In genomic region chr10:46019541-46020343, GRCh38 we compare ENCODE assay signal across 10 cellular contexts. TPM values are rescaled to one million over a fixed set of nuclear protein-coding genes. Genes with fewer than 3 reads are reported as not detected.
A peak's percentile ranks its signal among the peaks of the same experiment; 100 is the strongest.
DNase-seq lines count a peak whose midpoint lies in the region; ATAC-seq and TF ChIP-seq lines count a peak whose summit lies in the region.
"Had no signal": no experiment of that assay in that cellular context is flagged by ENCODE, and none has a peak within 500 bp of the region (broad histone marks: within the 10 kb centered on the region; RNA-seq: fewer than 3 reads in every experiment).

No MANE protein-coding gene starts in this region.

- H3K4me3 ChIP-seq in SK-N-SH (ENCODE audit: low read depth in 2 of 2, low read length in 1 of 2), result no peak overlapping the region
- H3K4me3 ChIP-seq in adipocyte (ENCODE audit: low read length), result peak overlapping the region; percentile 85
- peak overlapping the region in 1 of 2 donors; percentile 64 for H3K4me3 ChIP-seq in left lung

- H3K9ac ChIP-seq in SK-N-SH (no peak overlapping the region), adipocyte (ENCODE audit: low read length) (peak overlapping the region; percentile 77)

- H3K79me2 ChIP-seq in SK-N-SH (ENCODE audit: insufficient read depth), result peaks cover 93% of the 10 kb centered on the region

- H3K27me3 ChIP-seq in SK-N-SH (ENCODE audit: insufficient read depth), result no peaks in the 10 kb centered on the region
- H3K27me3 ChIP-seq in adipocyte (replicated peaks; ENCODE audit: control insufficient read depth, insufficient read depth, low read length), result no peaks in the 10 kb centered on the region
- no peaks in the 10 kb centered on the region for H3K27me3 ChIP-seq in left lung

- CTCF ChIA-PET in SK-N-SH (lab: Yijun Ruan, JAX), result interaction anchor here (0.6 to 4.1 kb wide), 5 partner anchors 9 to 772 kb away, joined by 3 to 24 read pairs (median 3); partner anchors contain the start of gene NCOA4

- H3K36me3 ChIP-seq in SK-N-SH (replicated peaks in 1 of 2; ENCODE audit: control insufficient read depth in 1 of 2, insufficient read depth in 2 of 2, low read length in 1 of 2), result peaks cover 18 to 21% of the 10 kb centered on the region in 2 experiments
- H3K36me3 ChIP-seq in adipocyte (ENCODE audit: control insufficient read depth, insufficient read depth, low read length, severe bottlenecking), result peaks cover 29% of the 10 kb centered on the region
- peaks cover 0 to 18% of the 10 kb centered on the region in 2 donors for H3K36me3 ChIP-seq in left lung

- H3K9me2 ChIP-seq in SK-N-SH, result no peaks in the 10 kb centered on the region

- no peak for DNase-seq in SK-N-SH
- no peak for DNase-seq in adipocyte (ENCODE audit: low read depth)
- DNase-seq in left lung, result peak in 1 of 2 donors; percentile 43
- peak; percentile 33 for DNase-seq in superior temporal gyrus (ENCODE audit: extremely low spot score)

- 0 out of 2 replicates have a peak overlapping the region, but pooled peaks have one; percentile 11 for H3K4me2 ChIP-seq in SK-N-SH

- H2AFZ ChIP-seq in SK-N-SH (ENCODE audit: low read depth), result no peak overlapping the region

- peaks cover 8 to 22% of the 10 kb centered on the region in 2 experiments for H3K4me1 ChIP-seq in SK-N-SH (ENCODE audit: control insufficient read depth in 1 of 2, insufficient read depth in 2 of 2, low read depth in 1 of 2, low read length in 1 of 2)
- peaks cover 88% of the 10 kb centered on the region for H3K4me1 ChIP-seq in adipocyte (ENCODE audit: control insufficient read depth, insufficient read depth, low read length)
- peaks cover 23 to 91% of the 10 kb centered on the region in 2 donors for H3K4me1 ChIP-seq in left lung

- TF ChIP-seq EP300 in SK-N-SH (IDR thresholded peaks at IDR 0.05; ENCODE audit: borderline replicate concordance in 1 of 2, low read depth in 1 of 2, low read length in 1 of 2), result no peak

- WGBS in SK-N-SH (ENCODE audit: low lambda C conversion rate), result 84% methylated on average over 7 of the region's 7 CpGs

- H3K9me3 ChIP-seq in SK-N-SH (no peaks in the 10 kb centered on the region), adipocyte (ENCODE audit: control insufficient read depth, low read length) (no peaks in the 10 kb centered on the region), left lung (no peaks in the 10 kb centered on the region)

- no peak for TF ChIP-seq RAD21 in SK-N-SH (IDR thresholded peaks at IDR 0.05; ENCODE audit: low read length)

- H4K20me1 ChIP-seq in SK-N-SH (ENCODE audit: insufficient read depth), result peaks cover 30% of the 10 kb centered on the region

- H3F3A ChIP-seq in SK-N-SH (replicated peaks; ENCODE audit: insufficient read depth), result peaks cover 14% of the 10 kb centered on the region

- ATAC-seq in SK-N-SH treated with all-trans-retinoic acid at 6 μM for 48 hours (no peak), left lung (peak; percentile 4), HG03439 (IDR thresholded peaks at IDR 0.05; ENCODE audit: unreplicated experiment) (no peak), HG03460 (IDR thresholded peaks at IDR 0.05; ENCODE audit: unreplicated experiment) (no peak), GM19455 (IDR thresholded peaks at IDR 0.05; ENCODE audit: unreplicated experiment) (no peak)

- POLR2A ChIA-PET in SK-N-SH (lab: Yijun Ruan, JAX), result no interaction called here

- H3K27ac ChIP-seq in SK-N-SH (ENCODE audit: low read depth in 2 of 2, low read length in 1 of 2) (no peak overlapping the region), left lung (peak overlapping the region; percentile 49 to 97)

- TF ChIP-seq CTCF in SK-N-SH (IDR thresholded peaks at IDR 0.05), result no peak
- no peak for TF ChIP-seq CTCF in left lung (IDR thresholded peaks at IDR 0.05)

- intact Hi-C loops in left lung (cut with DNase I), result no loop called here

TF ChIP-seq in SK-N-SH, 30 proteins besides CTCF, POLR2A, EP300 and RAD21 (continues in another document):
- TF ChIP-seq, protein P1, sequence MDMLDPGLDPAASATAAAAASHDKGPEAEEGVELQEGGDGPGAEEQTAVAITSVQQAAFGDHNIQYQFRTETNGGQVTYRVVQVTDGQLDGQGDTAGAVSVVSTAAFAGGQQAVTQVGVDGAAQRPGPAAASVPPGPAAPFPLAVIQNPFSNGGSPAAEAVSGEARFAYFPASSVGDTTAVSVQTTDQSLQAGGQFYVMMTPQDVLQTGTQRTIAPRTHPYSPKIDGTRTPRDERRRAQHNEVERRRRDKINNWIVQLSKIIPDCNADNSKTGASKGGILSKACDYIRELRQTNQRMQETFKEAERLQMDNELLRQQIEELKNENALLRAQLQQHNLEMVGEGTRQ (IDR thresholded peaks at IDR 0.05; ENCODE audit: borderline replicate concordance, low read depth, low read length), result no peak
- TF ChIP-seq GABPA (IDR thresholded peaks at IDR 0.05; ENCODE audit: low read depth) (no peak), RXRA (IDR thresholded peaks at IDR 0.05; ENCODE audit: borderline replicate concordance, low read depth) (no peak), FOXJ3 (CRISPR knock-in tag; IDR thresholded peaks at IDR 0.05) (no peak), YY1 (IDR thresholded peaks at IDR 0.05; ENCODE audit: low read depth) (no peak), MXI1 (IDR thresholded peaks at IDR 0.05; ENCODE audit: low read depth, low read length) (no peak)
- TF ChIP-seq, protein P2, sequence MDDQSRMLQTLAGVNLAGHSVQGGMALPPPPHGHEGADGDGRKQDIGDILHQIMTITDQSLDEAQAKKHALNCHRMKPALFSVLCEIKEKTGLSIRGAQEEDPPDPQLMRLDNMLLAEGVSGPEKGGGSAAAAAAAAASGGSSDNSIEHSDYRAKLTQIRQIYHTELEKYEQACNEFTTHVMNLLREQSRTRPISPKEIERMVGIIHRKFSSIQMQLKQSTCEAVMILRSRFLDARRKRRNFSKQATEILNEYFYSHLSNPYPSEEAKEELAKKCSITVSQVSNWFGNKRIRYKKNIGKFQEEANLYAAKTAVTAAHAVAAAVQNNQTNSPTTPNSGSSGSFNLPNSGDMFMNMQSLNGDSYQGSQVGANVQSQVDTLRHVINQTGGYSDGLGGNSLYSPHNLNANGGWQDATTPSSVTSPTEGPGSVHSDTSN (IDR thresholded peaks at IDR 0.05), result no peak

TF ChIP-seq in SK-N-SH treated with all-trans-retinoic acid at 6 μM for 48 hours, 23 proteins besides CTCF, POLR2A, EP300 and RAD21 (continues in another document):
- TF ChIP-seq GLIS3 (CRISPR knock-in tag; IDR thresholded peaks at IDR 0.05) (no peak), ZFP3 (CRISPR knock-in tag; IDR thresholded peaks at IDR 0.05) (no peak), TCF4 (CRISPR knock-in tag; IDR thresholded peaks at IDR 0.05; ENCODE audit: borderline replicate concordance) (no peak), CSDC2 (CRISPR knock-in tag; IDR thresholded peaks at IDR 0.05) (no peak), ISL1 (CRISPR knock-in tag; IDR thresholded peaks at IDR 0.05) (no peak), RARB (CRISPR knock-in tag; IDR thresholded peaks at IDR 0.05) (no peak), ZNF70 (CRISPR knock-in tag; IDR thresholded peaks at IDR 0.05) (no peak)
- TF ChIP-seq, protein P3, sequence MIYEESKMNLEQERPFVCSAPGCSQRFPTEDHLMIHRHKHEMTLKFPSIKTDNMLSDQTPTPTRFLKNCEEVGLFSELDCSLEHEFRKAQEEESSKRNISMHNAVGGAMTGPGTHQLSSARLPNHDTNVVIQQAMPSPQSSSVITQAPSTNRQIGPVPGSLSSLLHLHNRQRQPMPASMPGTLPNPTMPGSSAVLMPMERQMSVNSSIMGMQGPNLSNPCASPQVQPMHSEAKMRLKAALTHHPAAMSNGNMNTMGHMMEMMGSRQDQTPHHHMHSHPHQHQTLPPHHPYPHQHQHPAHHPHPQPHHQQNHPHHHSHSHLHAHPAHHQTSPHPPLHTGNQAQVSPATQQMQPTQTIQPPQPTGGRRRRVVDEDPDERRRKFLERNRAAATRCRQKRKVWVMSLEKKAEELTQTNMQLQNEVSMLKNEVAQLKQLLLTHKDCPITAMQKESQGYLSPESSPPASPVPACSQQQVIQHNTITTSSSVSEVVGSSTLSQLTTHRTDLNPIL (CRISPR knock-in tag; IDR thresholded peaks at IDR 0.05; ENCODE audit: low read depth), result no peak
- TF ChIP-seq, protein P4, sequence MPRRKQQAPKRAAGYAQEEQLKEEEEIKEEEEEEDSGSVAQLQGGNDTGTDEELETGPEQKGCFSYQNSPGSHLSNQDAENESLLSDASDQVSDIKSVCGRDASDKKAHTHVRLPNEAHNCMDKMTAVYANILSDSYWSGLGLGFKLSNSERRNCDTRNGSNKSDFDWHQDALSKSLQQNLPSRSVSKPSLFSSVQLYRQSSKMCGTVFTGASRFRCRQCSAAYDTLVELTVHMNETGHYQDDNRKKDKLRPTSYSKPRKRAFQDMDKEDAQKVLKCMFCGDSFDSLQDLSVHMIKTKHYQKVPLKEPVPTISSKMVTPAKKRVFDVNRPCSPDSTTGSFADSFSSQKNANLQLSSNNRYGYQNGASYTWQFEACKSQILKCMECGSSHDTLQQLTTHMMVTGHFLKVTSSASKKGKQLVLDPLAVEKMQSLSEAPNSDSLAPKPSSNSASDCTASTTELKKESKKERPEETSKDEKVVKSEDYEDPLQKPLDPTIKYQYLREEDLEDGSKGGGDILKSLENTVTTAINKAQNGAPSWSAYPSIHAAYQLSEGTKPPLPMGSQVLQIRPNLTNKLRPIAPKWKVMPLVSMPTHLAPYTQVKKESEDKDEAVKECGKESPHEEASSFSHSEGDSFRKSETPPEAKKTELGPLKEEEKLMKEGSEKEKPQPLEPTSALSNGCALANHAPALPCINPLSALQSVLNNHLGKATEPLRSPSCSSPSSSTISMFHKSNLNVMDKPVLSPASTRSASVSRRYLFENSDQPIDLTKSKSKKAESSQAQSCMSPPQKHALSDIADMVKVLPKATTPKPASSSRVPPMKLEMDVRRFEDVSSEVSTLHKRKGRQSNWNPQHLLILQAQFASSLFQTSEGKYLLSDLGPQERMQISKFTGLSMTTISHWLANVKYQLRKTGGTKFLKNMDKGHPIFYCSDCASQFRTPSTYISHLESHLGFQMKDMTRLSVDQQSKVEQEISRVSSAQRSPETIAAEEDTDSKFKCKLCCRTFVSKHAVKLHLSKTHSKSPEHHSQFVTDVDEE (CRISPR knock-in tag; IDR thresholded peaks at IDR 0.05), result no peak

RNA-seq across cellular contexts. Expression of gene NCOA4, which starts 10.7 kb away (rescaled TPM):
- polyA plus RNA-seq in SK-N-SH (2012; rRNA removed), result 30.3 and 44.9 TPM in 2 replicates
- polyA plus RNA-seq in SK-N-SH (2012; cell fraction: cytosol; rRNA removed), result 46.0 and 47.0 TPM in 2 replicates
- polyA plus RNA-seq in SK-N-SH (2012; cell fraction: nucleus; rRNA removed), result 16.1 and 30.8 TPM in 2 replicates
- total RNA-seq in left lung, result 100 to 1,000 TPM; 174 to 196 TPM

RNA-seq across cellular contexts. Expression of gene MSMB, which starts 26.3 kb away (rescaled TPM):
- polyA plus RNA-seq in SK-N-SH (2012; rRNA removed), result not detected in 2 replicates
- polyA plus RNA-seq in SK-N-SH (2012; cell fraction: cytosol; rRNA removed), result not detected in 2 replicates
- not detected in 2 replicates for polyA plus RNA-seq in SK-N-SH (2012; cell fraction: nucleus; rRNA removed)
- total RNA-seq in left lung, result 10 to 100 TPM in 1 of 2 donors, not detected in 1; 17.1 TPM
- total RNA-seq: A172, LHCN-M2 had no signal

RNA-seq across cellular contexts. Expression of gene TIMM23, which starts 47.5 kb away (rescaled TPM):
- 87.0 and 96.4 TPM in 2 replicates for polyA plus RNA-seq in SK-N-SH (2012; rRNA removed)
- polyA plus RNA-seq in SK-N-SH (2012; cell fraction: cytosol; rRNA removed), result 111 and 139 TPM in 2 replicates
- 25.1 and 42.9 TPM in 2 replicates for polyA plus RNA-seq in SK-N-SH (2012; cell fraction: nucleus; rRNA removed)
- 10 to 100 TPM; 42.8 to 48.1 TPM for total RNA-seq in left lung

Comparison
In these comparisons a context has a peak if more than half of its experiments do, and no peak if none do; other contexts are left out.
1. H3K27ac ChIP-seq: peak in left lung (2 of 2); none in SK-N-SH (0 of 2).